ENCODE assay signal across 8 cellular contexts in genomic region chr9:21317956-21318923, GRCh38. TPM values are rescaled to one million over a fixed set of nuclear protein-coding genes. Genes with fewer than 3 reads are reported as not detected.
A peak's percentile ranks its signal among the peaks of the same experiment; 100 is the strongest.
DNase-seq lines count a peak whose midpoint lies in the region; ATAC-seq and TF ChIP-seq lines count a peak whose summit lies in the region.

No MANE protein-coding gene starts in this region.

- no peak overlapping the region for H3K4me3 Mint-ChIP-seq in naive thymus-derived CD8-positive, alpha-beta T cell

- peaks cover 0 to 23% (median 2%) of the 10 kb centered on the region in 3 donors for H3K36me3 Mint-ChIP-seq in naive thymus-derived CD8-positive, alpha-beta T cell

- no peak for TF ChIP-seq POLR2A in erythroblast (IDR thresholded peaks at IDR 0.05; ENCODE audit: low read length)

- H3K4me1 Mint-ChIP-seq in naive thymus-derived CD8-positive, alpha-beta T cell = peaks cover 2 to 6% (median 3%) of the 10 kb centered on the region in 4 donors

- peak; percentile 8 for DNase-seq in ELF-1 (ENCODE audit: low read depth, low spot score)
- peak; percentile 54 for DNase-seq in M059J (ENCODE audit: low read depth)
- peak; percentile 5 for DNase-seq in T follicular helper cell (ENCODE audit: low read depth)
- peak; percentile 35 to 55 for DNase-seq in erythroblast (lab: John Stamatoyannopoulos, UW)
- peak in 5 of 10 donors; percentile 12 to 38 (median 23) for DNase-seq in naive thymus-derived CD8-positive, alpha-beta T cell
- DNase-seq in NOMO-1 treated with dmso at 0.1 percent for 144 hours (lab: John Stamatoyannopoulos, UW; ENCODE audit: unreplicated experiment) = no peak
- no peak for DNase-seq in mesenteric fat pad (ENCODE audit: low spot score)

- H3K9me3 Mint-ChIP-seq in naive thymus-derived CD8-positive, alpha-beta T cell = no peaks in the 10 kb centered on the region

- peak; percentile 73 for ATAC-seq in GM21515 (IDR thresholded peaks at IDR 0.05; ENCODE audit: unreplicated experiment)
- peak; percentile 70 to 80 for ATAC-seq in naive thymus-derived CD8-positive, alpha-beta T cell

- no peaks in the 10 kb centered on the region for H3K27me3 Mint-ChIP-seq in naive thymus-derived CD8-positive, alpha-beta T cell

- peak overlapping the region in 3 of 10 donors; percentile 18 to 77 (median 50) for H3K27ac Mint-ChIP-seq in naive thymus-derived CD8-positive, alpha-beta T cell

- POLR2A ChIA-PET in naive thymus-derived CD8-positive, alpha-beta T cell (lab: Charles Lee) = interaction anchor here (1.0 kb wide), 1 partner anchor 17 kb away, joined by 3 read pairs; the partner anchor contains the start of gene KLHL9

RNA-seq across cellular contexts. Expression of gene IFNA5, which starts 13.1 kb away (rescaled TPM):
- total RNA-seq in M059J (2014; rRNA removed; shearing (Covaris generic)) = not detected in 2 replicates
- total RNA-seq in naive thymus-derived CD8-positive, alpha-beta T cell = under 1 TPM in 1 of 2 experiments, not detected in 1; 0.52 TPM
- polyA plus RNA-seq in naive thymus-derived CD8-positive, alpha-beta T cell = not detected
- total RNA-seq in mesenteric fat pad = not detected

RNA-seq across cellular contexts. Expression of gene KLHL9, which starts 17.0 kb away (rescaled TPM):
- 15.9 and 24.5 TPM in 2 replicates for total RNA-seq in M059J (2014; rRNA removed; shearing (Covaris generic))
- 10 to 100 TPM; 33.8 to 36.4 TPM for total RNA-seq in naive thymus-derived CD8-positive, alpha-beta T cell
- 10 to 100 TPM; 14.8 to 19.6 (median 18.6) TPM for polyA plus RNA-seq in naive thymus-derived CD8-positive, alpha-beta T cell
- 17.8 TPM for total RNA-seq in mesenteric fat pad

RNA-seq across cellular contexts. Expression of gene IFNA6, which starts 32.4 kb away (rescaled TPM):
- not detected in 2 replicates for total RNA-seq in M059J (2014; rRNA removed; shearing (Covaris generic))
- total RNA-seq in naive thymus-derived CD8-positive, alpha-beta T cell = not detected
- not detected for polyA plus RNA-seq in naive thymus-derived CD8-positive, alpha-beta T cell
- total RNA-seq in mesenteric fat pad = not detected

RNA-seq across cellular contexts. Expression of gene IFNA13, which starts 49.6 kb away (rescaled TPM):
- not detected in 2 replicates for total RNA-seq in M059J (2014; rRNA removed; shearing (Covaris generic))
- not detected for total RNA-seq in naive thymus-derived CD8-positive, alpha-beta T cell
- not detected for polyA plus RNA-seq in naive thymus-derived CD8-positive, alpha-beta T cell
- not detected for total RNA-seq in mesenteric fat pad

Comparison
In these comparisons a context has a peak if more than half of its experiments do, and no peak if none do; other contexts are left out.
1. DNase-seq: peak in ELF-1 (single experiment), M059J (single experiment), T follicular helper cell (single experiment) and erythroblast (2 of 2); none in NOMO-1 treated with dmso at 0.1 percent for 144 hours (single experiment) and mesenteric fat pad (single experiment).